In genomic region chr2:85584354-85584856, GRCh38 we compare ENCODE assay signal across 8 cellular contexts. TPM values are rescaled to one million over a fixed set of nuclear protein-coding genes. Genes with fewer than 3 reads are reported as not detected.
DNase-seq lines count a peak whose midpoint lies in the region; TF ChIP-seq lines count a peak whose summit lies in the region.

TSS of gene VAMP5 (plus strand) at chr2:85584431. CDS start at chr2:85584491, 60 bp downstream.

- H3K79me2 ChIP-seq in DOHH2 (ENCODE audit: control insufficient read depth, low read length) = peaks cover 10% of the 10 kb centered on the region

- H3K36me3 Mint-ChIP-seq in T-helper 1 cell treated with Interleukin-12 subunit alpha and Interleukin-12 subunit beta and Interleukin-4 antibody, amounts not matched to agents 30 μg/mL and 1 μg/mL, for 36 hours (ENCODE audit: low read depth) = peaks cover 32% of the 10 kb centered on the region

- no peaks in the 10 kb centered on the region for H3K9me3 ChIP-seq in DOHH2 (ENCODE audit: control insufficient read depth, insufficient read depth, low read length)
- no peaks in the 10 kb centered on the region for H3K9me3 ChIP-seq in effector memory CD4-positive, alpha-beta T cell (ENCODE audit: control insufficient read depth, low read length)

- H3K4me1 ChIP-seq in DOHH2 (ENCODE audit: control insufficient read depth, low read length) = peaks cover 29% of the 10 kb centered on the region
- peaks cover 14% of the 10 kb centered on the region for H3K4me1 ChIP-seq in effector memory CD4-positive, alpha-beta T cell (ENCODE audit: control insufficient read depth, insufficient read depth, low read length, poor library complexity, severe bottlenecking)

- TF ChIP-seq CTCF in DOHH2 (IDR thresholded peaks at IDR 0.05; ENCODE audit: low read depth, low read length, poor library complexity, severe bottlenecking) (no peak), GM13977 (IDR thresholded peaks at IDR 0.05; ENCODE audit: extremely low read depth, insufficient read depth, missing control alignments) (no peak)

- H3K27me3 ChIP-seq in DOHH2 (ENCODE audit: control insufficient read depth, low read length) = no peaks in the 10 kb centered on the region
- peaks cover 18% of the 10 kb centered on the region for H3K27me3 ChIP-seq in H7 (ENCODE audit: control insufficient read depth, insufficient read depth, low read length)
- no peaks in the 10 kb centered on the region for H3K27me3 ChIP-seq in effector memory CD4-positive, alpha-beta T cell (replicated peaks; ENCODE audit: control insufficient read depth, insufficient read depth, low read length, poor library complexity, severe bottlenecking)

- H3K4me3 Mint-ChIP-seq in T-helper 1 cell treated with Interleukin-12 subunit alpha and Interleukin-12 subunit beta and Interleukin-4 antibody, amounts not matched to agents 30 μg/mL and 1 μg/mL, for 36 hours = peak within 1 kb of the TSS; percentile 88

- peak; percentile 66 for DNase-seq in H7
- peak; percentile 12 to 32 (median 25) for DNase-seq in effector memory CD4-positive, alpha-beta T cell
- no peak for DNase-seq in mesenteric fat pad (ENCODE audit: low spot score)
- DNase-seq in ureter (ENCODE audit: low spot score) = no peak
- no peak for DNase-seq in GM13977 (ENCODE audit: low spot score)
- no peak for DNase-seq in NCI-H1105 (lab: John Stamatoyannopoulos, UW)

- H3K27ac ChIP-seq in DOHH2 (ENCODE audit: low read depth, low read length) = no peak within 1 kb of the TSS
- H3K27ac ChIP-seq in effector memory CD4-positive, alpha-beta T cell (ENCODE audit: insufficient read depth, low read length, poor library complexity, severe bottlenecking) = peak within 1 kb of the TSS; percentile 72

- no peaks in the 10 kb centered on the region for H4K20me1 ChIP-seq in DOHH2 (ENCODE audit: control insufficient read depth, insufficient read depth, low read depth, low read length)

- no peak within 1 kb of the TSS for H3K4me3 ChIP-seq in DOHH2 (ENCODE audit: low read length)
- H3K4me3 ChIP-seq in H7 (ENCODE audit: insufficient read depth, low read depth, low read length) = peak within 1 kb of the TSS; percentile 53
- H3K4me3 ChIP-seq in effector memory CD4-positive, alpha-beta T cell (ENCODE audit: insufficient read depth, low read depth, low read length, poor library complexity, severe bottlenecking) = peak within 1 kb of the TSS; percentile 65

- no peaks in the 10 kb centered on the region for H3K9me2 ChIP-seq in DOHH2 (replicated peaks; ENCODE audit: control insufficient read depth, low read length)

- no peaks in the 10 kb centered on the region for H3F3A ChIP-seq in DOHH2 (ENCODE audit: control insufficient read depth, insufficient read depth)

- in situ Hi-C loops in GM13977 (cut with MboI; ENCODE audit: low pct_unique_long_range_greater_than_20kb, low sequenced_read_pairs, unreplicated experiment) = no loop called here

- no peaks in the 10 kb centered on the region for H3K9me3 Mint-ChIP-seq in T-helper 1 cell treated with Interleukin-12 subunit alpha and Interleukin-12 subunit beta and Interleukin-4 antibody, amounts not matched to agents 30 μg/mL and 1 μg/mL, for 36 hours

- H3K36me3 ChIP-seq in DOHH2 (ENCODE audit: control insufficient read depth, low read length) (peaks cover 35% of the 10 kb centered on the region), H7 (replicated peaks; ENCODE audit: control insufficient read depth, insufficient read depth, low read length) (no peaks in the 10 kb centered on the region)
- peaks cover 13% of the 10 kb centered on the region for H3K36me3 ChIP-seq in effector memory CD4-positive, alpha-beta T cell (ENCODE audit: control insufficient read depth, insufficient read depth, low read length)

- H3K4me2 ChIP-seq in DOHH2 (ENCODE audit: low read length) = peak within 1 kb of the TSS; percentile 17

- H3K27ac Mint-ChIP-seq in T-helper 1 cell treated with Interleukin-12 subunit alpha and Interleukin-12 subunit beta and Interleukin-4 antibody, amounts not matched to agents 30 μg/mL and 1 μg/mL, for 36 hours = peak within 1 kb of the TSS; percentile 91

- H3K27me3 Mint-ChIP-seq in T-helper 1 cell treated with Interleukin-12 subunit alpha and Interleukin-12 subunit beta and Interleukin-4 antibody, amounts not matched to agents 30 μg/mL and 1 μg/mL, for 36 hours (ENCODE audit: low read depth) = no peaks in the 10 kb centered on the region

- peaks cover 51% of the 10 kb centered on the region for H3K4me1 Mint-ChIP-seq in T-helper 1 cell treated with Interleukin-12 subunit alpha and Interleukin-12 subunit beta and Interleukin-4 antibody, amounts not matched to agents 30 μg/mL and 1 μg/mL, for 36 hours (ENCODE audit: low read depth)

RNA-seq across cellular contexts. Expression of gene VAMP5, which starts in this region (rescaled TPM):
- total RNA-seq in H7 (2014; rRNA removed; shearing (Covaris generic)) = 1.00 and 1.4 TPM in 2 replicates
- total RNA-seq in mesenteric fat pad = 70.3 TPM
- 32.8 TPM for total RNA-seq in ureter

Comparison
In these comparisons a context has a peak if more than half of its experiments do, and no peak if none do; other contexts are left out.
1. RNA of gene VAMP5 (total RNA-seq): 70.3 TPM in mesenteric fat pad (single experiment) and 32.8 TPM in ureter (single experiment); 1.00 to 1.4 TPM in H7; every median in the first group is over 10 times any median in the second.
2. DNase-seq: peak in H7 (single experiment) and effector memory CD4-positive, alpha-beta T cell (3 of 3); none in mesenteric fat pad (single experiment), ureter (single experiment), GM13977 (single experiment) and NCI-H1105 (single experiment).